11 cellular contexts compared by ENCODE assay signal in genomic region chr4:70637239-70637920, GRCh38. TPM values are rescaled to one million over a fixed set of nuclear protein-coding genes. Genes with fewer than 3 reads are reported as not detected.
DNase-seq lines count a peak whose midpoint lies in the region; ATAC-seq and TF ChIP-seq lines count a peak whose summit lies in the region.
"Had no signal": no experiment of that assay in that cellular context is flagged by ENCODE, and none has a peak within 500 bp of the region (broad histone marks: within the 10 kb centered on the region; RNA-seq: fewer than 3 reads in every experiment).

No MANE protein-coding gene starts in this region.

- peak; percentile 67 to 75 for DNase-seq in NCI-H187 (lab: John Stamatoyannopoulos, UW)
- DNase-seq in Right ventricle myocardium superior, result no peak
- DNase-seq in naive thymus-derived CD8-positive, alpha-beta T cell, result no peak
- no peak for DNase-seq in activated CD4-positive, alpha-beta T cell treated with anti-CD3 and anti-CD28 coated beads for 36 hours
- DNase-seq in glutamatergic neuron, result no peak
- DNase-seq in activated effector memory CD4-positive, alpha-beta T cell treated with anti-CD3 and anti-CD28 coated beads, Interleukin-2, amount 50 U/mL, for 16 hours, result no peak
- DNase-seq: NCI-H748 treated with DMSO at 0.1 percent for 48 hours had no signal

- H3K27me3 Mint-ChIP-seq in naive thymus-derived CD8-positive, alpha-beta T cell, result peaks cover 0 to 2% (median 0%) of the 10 kb centered on the region in 5 donors
- peaks cover 2% of the 10 kb centered on the region for H3K27me3 Mint-ChIP-seq in activated CD4-positive, alpha-beta T cell treated with anti-CD3 and anti-CD28 coated beads for 36 hours
- peaks cover 2% of the 10 kb centered on the region for H3K27me3 Mint-ChIP-seq in glutamatergic neuron (ENCODE audit: unreplicated experiment)

- POLR2A ChIA-PET in naive thymus-derived CD8-positive, alpha-beta T cell (lab: Charles Lee), result no interaction called here
- POLR2A ChIA-PET in activated CD4-positive, alpha-beta T cell treated with anti-CD3 and anti-CD28 coated beads for 36 hours (lab: Charles Lee), result no interaction called here

- H3K9me3 Mint-ChIP-seq in naive thymus-derived CD8-positive, alpha-beta T cell, result no peaks in the 10 kb centered on the region
- no peaks in the 10 kb centered on the region for H3K9me3 Mint-ChIP-seq in activated CD4-positive, alpha-beta T cell treated with anti-CD3 and anti-CD28 coated beads for 36 hours (ENCODE audit: low read depth)
- H3K9me3 Mint-ChIP-seq in glutamatergic neuron (ENCODE audit: unreplicated experiment), result no peaks in the 10 kb centered on the region
- H3K9me3 Mint-ChIP-seq: activated naive CD4-positive, alpha-beta T cell treated with anti-CD3 and anti-CD28 coated beads, Interleukin-2, amount 50 U/mL, for 72 hours had no signal

- peaks cover 0 to 4% (median 2%) of the 10 kb centered on the region in 4 donors for H3K4me1 Mint-ChIP-seq in naive thymus-derived CD8-positive, alpha-beta T cell
- peaks cover 13% of the 10 kb centered on the region for H3K4me1 Mint-ChIP-seq in activated CD4-positive, alpha-beta T cell treated with anti-CD3 and anti-CD28 coated beads for 36 hours
- peaks cover 3% of the 10 kb centered on the region for H3K4me1 Mint-ChIP-seq in glutamatergic neuron (ENCODE audit: low read depth, unreplicated experiment)

- no peaks in the 10 kb centered on the region for H3K36me3 Mint-ChIP-seq in naive thymus-derived CD8-positive, alpha-beta T cell
- H3K36me3 Mint-ChIP-seq in activated CD4-positive, alpha-beta T cell treated with anti-CD3 and anti-CD28 coated beads for 36 hours (ENCODE audit: low read depth), result no peaks in the 10 kb centered on the region
- H3K36me3 Mint-ChIP-seq in glutamatergic neuron (ENCODE audit: unreplicated experiment), result no peaks in the 10 kb centered on the region

- peaks cover 0 to 12% (median 2%) of the 10 kb centered on the region in 3 donors for H3K36me3 ChIP-seq in skeletal muscle tissue (ENCODE audit: control insufficient read depth in 3 of 3, insufficient read depth in 3 of 3, low read length in 3 of 3)

- intact Hi-C loops in Right ventricle myocardium superior (cut with DNase I), result no loop called here
- intact Hi-C loops in activated CD4-positive, alpha-beta T cell treated with anti-CD3 and anti-CD28 coated beads for 36 hours (cut with DNase I, micrococcal nuclease), result no loop called here

- H3K9me3 ChIP-seq in skeletal muscle tissue (ENCODE audit: control insufficient read depth in 3 of 3, low read length in 3 of 3), result no peaks in the 10 kb centered on the region

- peaks cover 0 to 5% (median 0%) of the 10 kb centered on the region in 3 donors for H3K4me1 ChIP-seq in skeletal muscle tissue (ENCODE audit: control insufficient read depth in 3 of 3, insufficient read depth in 3 of 3, low read length in 3 of 3)

- peak overlapping the region; percentile 57 to 76 (median 73) for H3K9ac ChIP-seq in skeletal muscle tissue (ENCODE audit: low read depth in 1 of 3, low read length in 3 of 3)

- TF ChIP-seq CTCF in glutamatergic neuron (IDR thresholded peaks at IDR 0.05; ENCODE audit: partially characterized antibody, unreplicated experiment), result no peak

- H3K4me3 Mint-ChIP-seq in naive thymus-derived CD8-positive, alpha-beta T cell, result no peak overlapping the region
- H3K4me3 Mint-ChIP-seq in activated CD4-positive, alpha-beta T cell treated with anti-CD3 and anti-CD28 coated beads for 36 hours, result no peak overlapping the region
- no peak overlapping the region for H3K4me3 Mint-ChIP-seq in glutamatergic neuron (ENCODE audit: unreplicated experiment)

- ATAC-seq in GM19372 (IDR thresholded peaks at IDR 0.05; ENCODE audit: low read depth, unreplicated experiment) (peak; percentile 39), Right ventricle myocardium superior (ENCODE audit: poor library complexity) (peak; percentile 88)
- no peak for ATAC-seq in naive thymus-derived CD8-positive, alpha-beta T cell
- ATAC-seq in activated CD4-positive, alpha-beta T cell treated with anti-CD3 and anti-CD28 coated beads for 36 hours, result no peak
- ATAC-seq: activated naive CD4-positive, alpha-beta T cell treated with anti-CD3 and anti-CD28 coated beads, Interleukin-2, amount 50 U/mL, for 72 hours had no signal

- peak overlapping the region; percentile 96 for H3K27ac ChIP-seq in skeletal muscle tissue (ENCODE audit: low read depth, low read length)

- no peaks in the 10 kb centered on the region for H3K27me3 ChIP-seq in skeletal muscle tissue (ENCODE audit: control insufficient read depth in 3 of 3, insufficient read depth in 3 of 3, low read length in 3 of 3)

- no peak overlapping the region for H3K27ac Mint-ChIP-seq in naive thymus-derived CD8-positive, alpha-beta T cell
- no peak overlapping the region for H3K27ac Mint-ChIP-seq in activated CD4-positive, alpha-beta T cell treated with anti-CD3 and anti-CD28 coated beads for 36 hours
- no peak overlapping the region for H3K27ac Mint-ChIP-seq in glutamatergic neuron (ENCODE audit: unreplicated experiment)
- H3K27ac Mint-ChIP-seq: activated naive CD4-positive, alpha-beta T cell treated with anti-CD3 and anti-CD28 coated beads, Interleukin-2, amount 50 U/mL, for 72 hours had no signal

- CTCF ChIA-PET in activated CD4-positive, alpha-beta T cell treated with anti-CD3 and anti-CD28 coated beads for 36 hours (lab: Charles Lee), result interaction anchor here (0.6 kb wide), 1 partner anchor 15 kb away, joined by 3 read pairs; no protein-coding TSS in a partner anchor

- H3K4me3 ChIP-seq in skeletal muscle tissue (ENCODE audit: low read length in 3 of 3), result peak overlapping the region; percentile 47 to 63 (median 57)

RNA-seq across cellular contexts. Expression of gene ENAM, which starts 8.8 kb away (rescaled TPM):
- total RNA-seq in Right ventricle myocardium superior (3.8 TPM), skeletal muscle tissue (2.1 TPM), glutamatergic neuron (ENCODE audit: unreplicated experiment) (not detected)
- total RNA-seq in naive thymus-derived CD8-positive, alpha-beta T cell, result not detected
- polyA plus RNA-seq in naive thymus-derived CD8-positive, alpha-beta T cell, result not detected
- not detected for total RNA-seq in activated CD4-positive, alpha-beta T cell treated with anti-CD3 and anti-CD28 coated beads for 36 hours
- total RNA-seq: activated naive CD4-positive, alpha-beta T cell treated with anti-CD3 and anti-CD28 coated beads, Interleukin-2, amount 50 U/mL, for 72 hours; HT1080 had no signal

RNA-seq across cellular contexts. Expression of gene JCHAIN, which starts 28.9 kb away (rescaled TPM):
- total RNA-seq in Right ventricle myocardium superior, result 4.4 TPM
- 2.1 TPM for total RNA-seq in skeletal muscle tissue
- 1 to 10 TPM; 4.7 to 6.9 TPM for total RNA-seq in naive thymus-derived CD8-positive, alpha-beta T cell
- polyA plus RNA-seq in naive thymus-derived CD8-positive, alpha-beta T cell, result 1 to 10 TPM in 2 of 3 donors, under 1 TPM in 1; 0.17 to 3.1 (median 2.7) TPM
- total RNA-seq in activated CD4-positive, alpha-beta T cell treated with anti-CD3 and anti-CD28 coated beads for 36 hours, result not detected
- total RNA-seq in glutamatergic neuron (ENCODE audit: unreplicated experiment), result not detected
- total RNA-seq: HT1080 had no signal

RNA-seq across cellular contexts. Expression of gene AMBN, which starts 45.3 kb away (rescaled TPM):
- not detected for total RNA-seq in Right ventricle myocardium superior
- not detected for total RNA-seq in skeletal muscle tissue
- not detected for total RNA-seq in naive thymus-derived CD8-positive, alpha-beta T cell
- polyA plus RNA-seq in naive thymus-derived CD8-positive, alpha-beta T cell, result not detected
- total RNA-seq in activated CD4-positive, alpha-beta T cell treated with anti-CD3 and anti-CD28 coated beads for 36 hours, result not detected
- total RNA-seq in glutamatergic neuron (ENCODE audit: unreplicated experiment), result not detected
- total RNA-seq: activated naive CD4-positive, alpha-beta T cell treated with anti-CD3 and anti-CD28 coated beads, Interleukin-2, amount 50 U/mL, for 72 hours; HT1080 had no signal

RNA-seq across cellular contexts. Expression of gene UTP3, which starts 51.0 kb away (rescaled TPM):
- 15.0 TPM for total RNA-seq in Right ventricle myocardium superior
- total RNA-seq in skeletal muscle tissue, result 13.6 TPM
- 10 to 100 TPM; 44.5 to 44.7 TPM for total RNA-seq in naive thymus-derived CD8-positive, alpha-beta T cell
- polyA plus RNA-seq in naive thymus-derived CD8-positive, alpha-beta T cell, result 10 to 100 TPM in 2 of 3 donors, 1 to 10 TPM in 1; 9.7 to 20.3 (median 13.9) TPM
- 10 to 100 TPM; 32.6 to 34.3 TPM for total RNA-seq in activated CD4-positive, alpha-beta T cell treated with anti-CD3 and anti-CD28 coated beads for 36 hours
- total RNA-seq in glutamatergic neuron (ENCODE audit: unreplicated experiment), result 23.5 TPM

Comparison
In these comparisons a context has a peak if more than half of its experiments do, and no peak if none do; other contexts are left out.
1. ATAC-seq: peak in GM19372 (single experiment) and Right ventricle myocardium superior (single experiment); none in naive thymus-derived CD8-positive, alpha-beta T cell (0 of 2) and activated CD4-positive, alpha-beta T cell treated with anti-CD3 and anti-CD28 coated beads for 36 hours (single experiment).
2. DNase-seq: peak in NCI-H187 (2 of 2); none in Right ventricle myocardium superior (single experiment), naive thymus-derived CD8-positive, alpha-beta T cell (0 of 10), activated CD4-positive, alpha-beta T cell treated with anti-CD3 and anti-CD28 coated beads for 36 hours (single experiment), glutamatergic neuron (single experiment) and activated effector memory CD4-positive, alpha-beta T cell treated with anti-CD3 and anti-CD28 coated beads, Interleukin-2, amount 50 U/mL, for 16 hours (single experiment).